ENCODE assay signal across 2 cellular contexts in the genomic region with DNA sequence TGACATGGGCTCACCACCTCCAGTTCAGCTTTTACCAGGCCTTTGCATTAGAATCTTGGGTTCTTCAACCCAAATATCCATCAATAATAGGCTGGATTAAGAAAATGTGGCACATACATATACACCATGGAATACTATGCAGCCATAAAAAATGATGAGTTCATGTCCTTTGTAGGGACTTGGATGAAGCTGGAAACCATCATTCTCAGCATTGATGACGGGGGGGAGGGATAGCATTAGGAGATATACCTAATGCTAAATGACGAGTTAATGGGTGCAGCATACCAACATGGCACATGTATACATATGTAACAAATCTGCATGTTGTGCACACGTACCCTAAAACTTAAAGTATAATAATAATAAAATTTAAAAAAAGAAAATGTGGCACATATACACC. TPM values are rescaled to one million over a fixed set of nuclear protein-coding genes. Genes with fewer than 3 reads are reported as not detected.
"Had no signal": no experiment of that assay in that cellular context is flagged by ENCODE, and none has a peak within 500 bp of the region (broad histone marks: within the 10 kb centered on the region; RNA-seq: fewer than 3 reads in every experiment).

No MANE protein-coding gene starts in this region.

RNA-seq across cellular contexts. Expression of gene NNMT, which starts 45.5 kb away (rescaled TPM):
- total RNA-seq: OCI-LY7, PC-9 had no signal
